20 cellular contexts compared by ENCODE assay signal in the genomic region with DNA sequence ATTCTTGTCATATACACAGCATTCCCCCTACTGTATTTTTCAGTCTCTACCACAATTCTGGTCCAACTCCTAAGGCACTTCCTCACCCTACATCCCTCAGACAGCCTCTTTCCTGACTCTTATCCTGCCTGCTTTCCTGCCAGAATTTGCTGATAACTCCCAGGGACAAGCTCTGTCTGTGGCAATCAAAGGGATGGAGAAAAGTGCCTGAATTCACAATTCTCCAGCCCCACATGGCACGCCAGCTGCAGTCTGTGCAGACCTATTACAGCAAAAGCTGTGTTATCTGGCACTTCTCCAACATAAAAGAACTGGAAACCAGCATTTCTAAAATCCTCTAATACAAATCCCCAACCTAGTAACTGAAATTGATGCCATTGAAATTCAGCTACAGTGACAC.
DNase-seq lines count a peak whose midpoint lies in the region; ATAC-seq and TF ChIP-seq lines count a peak whose summit lies in the region.
"Had no signal": no experiment of that assay in that cellular context is flagged by ENCODE, and none has a peak within 500 bp of the region (broad histone marks: within the 10 kb centered on the region; RNA-seq: fewer than 3 reads in every experiment).

No MANE protein-coding gene starts in this region.

- H3K4me1 Mint-ChIP-seq in nephron = peaks cover 12% of the 10 kb centered on the region
- H3K4me1 Mint-ChIP-seq: CD4-positive, CD25-positive, alpha-beta regulatory T cell had no signal

- H3K9me3 ChIP-seq in BE2C = no peaks in the 10 kb centered on the region
- H3K9me3 ChIP-seq: BLaER1, SJCRH30 had no signal

- DNase-seq in NCI-H1105 treated with DMSO at 0.1 percent for 48 hours (lab: John Stamatoyannopoulos, UW) = peak; percentile 11
- no peak for DNase-seq in NCI-H1105 (lab: John Stamatoyannopoulos, UW)
- peak; percentile 57 for DNase-seq in BE2C
- no peak for DNase-seq in NCI-H1694 treated with DMSO at 0.1 percent for 48 hours (lab: John Stamatoyannopoulos, UW)
- no peak for DNase-seq in stimulated activated naive CD4-positive, alpha-beta T cell treated with Interleukin-2 at 50 U/mL for 16 hours (lab: John Stamatoyannopoulos, UW)
- DNase-seq: ACHN; CD4-positive, CD25-positive, alpha-beta regulatory T cell; MV-4-11; NCI-H1694; NCI-H2107; NCI-H2227 treated with DMSO at 0.1 percent for 48 hours; NCI-H774; PC-9; T-helper 1 cell had no signal

- H3K4me1 ChIP-seq in BE2C = no peaks in the 10 kb centered on the region; the same call in 1 of the 2 replicates
- H3K4me1 ChIP-seq: BLaER1, SJCRH30 had no signal

- no peaks in the 10 kb centered on the region for H3K27me3 Mint-ChIP-seq in nephron (ENCODE audit: low read depth)
- H3K27me3 Mint-ChIP-seq: CD4-positive, CD25-positive, alpha-beta regulatory T cell had no signal

- TF ChIP-seq CTCF in BE2C (IDR thresholded peaks at IDR 0.05; ENCODE audit: low read depth, low read length) (no peak), nephron (IDR thresholded peaks at IDR 0.05; ENCODE audit: unreplicated experiment in 3 of 3) (no peak)

- H3K9me3 Mint-ChIP-seq in nephron = no peaks in the 10 kb centered on the region

- H3K27me3 ChIP-seq in BE2C = no peaks in the 10 kb centered on the region
- H3K27me3 ChIP-seq: BLaER1, SJCRH30 had no signal

- H3K36me3 Mint-ChIP-seq in nephron (ENCODE audit: low read depth) = no peaks in the 10 kb centered on the region
- H3K36me3 Mint-ChIP-seq: CD4-positive, CD25-positive, alpha-beta regulatory T cell had no signal

- H3K36me3 ChIP-seq in BE2C = no peaks in the 10 kb centered on the region
- H3K36me3 ChIP-seq: BLaER1, SJCRH30 had no signal

- no peak overlapping the region for H3K4me3 ChIP-seq in BE2C (ENCODE audit: low read depth, low read length)
- H3K4me3 ChIP-seq: BLaER1, K562, PC-9, SJCRH30 had no signal

- peak overlapping the region; percentile 44 to 98 (median 86) for H3K27ac Mint-ChIP-seq in nephron
- H3K27ac Mint-ChIP-seq: CD4-positive, CD25-positive, alpha-beta regulatory T cell had no signal

- no peak; the same call in 2 of the 3 replicates for ATAC-seq in SK-N-SH treated with all-trans-retinoic acid at 6 μM for 48 hours
- ATAC-seq: K562, Right ventricle myocardium inferior had no signal

- H3K4me3 Mint-ChIP-seq in nephron = no peak overlapping the region
- H3K4me3 Mint-ChIP-seq: CD4-positive, CD25-positive, alpha-beta regulatory T cell had no signal

TF ChIP-seq in SK-N-SH treated with all-trans-retinoic acid at 6 μM for 48 hours, 23 proteins besides CTCF, POLR2A, EP300 and RAD21:
- TF ChIP-seq BACH2 (CRISPR knock-in tag; IDR thresholded peaks at IDR 0.05; ENCODE audit: borderline replicate concordance) = no peak
- peak; percentile 43; the same call in 1 of the 2 replicates for TF ChIP-seq ZNF8 (CRISPR knock-in tag; IDR thresholded peaks at IDR 0.05)
- no peak for TF ChIP-seq ZC3H10 (CRISPR knock-in tag; IDR thresholded peaks at IDR 0.05)
- no peak for TF ChIP-seq RARB (CRISPR knock-in tag; IDR thresholded peaks at IDR 0.05)
- TF ChIP-seq SNAI2 (CRISPR knock-in tag; IDR thresholded peaks at IDR 0.05) = no peak
- TF ChIP-seq, protein P1, sequence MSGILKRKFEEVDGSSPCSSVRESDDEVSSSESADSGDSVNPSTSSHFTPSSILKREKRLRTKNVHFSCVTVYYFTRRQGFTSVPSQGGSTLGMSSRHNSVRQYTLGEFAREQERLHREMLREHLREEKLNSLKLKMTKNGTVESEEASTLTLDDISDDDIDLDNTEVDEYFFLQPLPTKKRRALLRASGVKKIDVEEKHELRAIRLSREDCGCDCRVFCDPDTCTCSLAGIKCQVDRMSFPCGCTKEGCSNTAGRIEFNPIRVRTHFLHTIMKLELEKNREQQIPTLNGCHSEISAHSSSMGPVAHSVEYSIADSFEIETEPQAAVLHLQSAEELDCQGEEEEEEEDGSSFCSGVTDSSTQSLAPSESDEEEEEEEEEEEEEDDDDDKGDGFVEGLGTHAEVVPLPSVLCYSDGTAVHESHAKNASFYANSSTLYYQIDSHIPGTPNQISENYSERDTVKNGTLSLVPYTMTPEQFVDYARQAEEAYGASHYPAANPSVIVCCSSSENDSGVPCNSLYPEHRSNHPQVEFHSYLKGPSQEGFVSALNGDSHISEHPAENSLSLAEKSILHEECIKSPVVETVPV (CRISPR knock-in tag; IDR thresholded peaks at IDR 0.05) = no peak

Comparison
In these comparisons a context has a peak if more than half of its experiments do, and no peak if none do; other contexts are left out.
1. DNase-seq: peak in NCI-H1105 treated with DMSO at 0.1 percent for 48 hours (single experiment) and BE2C (single experiment); none in NCI-H1105 (single experiment), NCI-H1694 treated with DMSO at 0.1 percent for 48 hours (single experiment) and stimulated activated naive CD4-positive, alpha-beta T cell treated with Interleukin-2 at 50 U/mL for 16 hours (single experiment).